ENCODE assay signal across 5 cellular contexts in genomic region chr5:141096586-141096985, GRCh38. TPM values are rescaled to one million over a fixed set of nuclear protein-coding genes. Genes with fewer than 3 reads are reported as not detected.
"Had no signal": no experiment of that assay in that cellular context is flagged by ENCODE, and none has a peak within 500 bp of the region (broad histone marks: within the 10 kb centered on the region; RNA-seq: fewer than 3 reads in every experiment).

No MANE protein-coding gene starts in this region.

RNA-seq across cellular contexts. Expression of gene PCDHB1, which starts 45.4 kb away (rescaled TPM):
- total RNA-seq: subcutaneous adipose tissue, suprapubic skin, thoracic aorta, transverse colon, vagina had no signal
